In genomic region chr2:28638102-28638501, GRCh38 we compare ENCODE assay signal across 22 cellular contexts.
DNase-seq lines count a peak whose midpoint lies in the region; ATAC-seq and TF ChIP-seq lines count a peak whose summit lies in the region.
"Had no signal": no experiment of that assay in that cellular context is flagged by ENCODE, and none has a peak within 500 bp of the region (broad histone marks: within the 10 kb centered on the region; RNA-seq: fewer than 3 reads in every experiment).

No MANE protein-coding gene starts in this region.

- H3K4me1 Mint-ChIP-seq in CD4-positive, CD25-positive, alpha-beta regulatory T cell, result peaks cover 0 to 17% (median 5%) of the 10 kb centered on the region in 4 donors
- peaks cover 16% of the 10 kb centered on the region for H3K4me1 Mint-ChIP-seq in activated T-helper 17 cell treated with anti-CD3 and anti-CD28 coated beads, Interleukin-2, amount 50 U/mL, for 72 hours
- peaks cover 60% of the 10 kb centered on the region for H3K4me1 Mint-ChIP-seq in nephron progenitor cell
- H3K4me1 Mint-ChIP-seq in stimulated activated naive CD8-positive, alpha-beta T cell treated with anti-CD3 and anti-CD28 coated beads, Interleukin-15, amount 100 ng/mL, for 72 hours, result peaks cover 37% of the 10 kb centered on the region

- no peak overlapping the region for H3K9ac ChIP-seq in SK-N-SH

- TF ChIP-seq RAD21 in SK-N-SH (IDR thresholded peaks at IDR 0.05; ENCODE audit: low read length), result no peak

- POLR2A ChIA-PET in SK-N-SH (lab: Yijun Ruan, JAX), result no interaction called here

- no peaks in the 10 kb centered on the region for H3K4me1 ChIP-seq in CD4-positive, CD25-positive, alpha-beta regulatory T cell (ENCODE audit: control insufficient read depth, insufficient read depth, low read length, poor library complexity, severe bottlenecking)
- peaks cover 0 to 5% of the 10 kb centered on the region in 2 experiments; a peak in 2 of 4 replicates for H3K4me1 ChIP-seq in SK-N-SH (ENCODE audit: control insufficient read depth in 1 of 2, insufficient read depth in 2 of 2, low read depth in 1 of 2, low read length in 1 of 2)

- no peaks in the 10 kb centered on the region for H3K27me3 Mint-ChIP-seq in CD4-positive, CD25-positive, alpha-beta regulatory T cell
- H3K27me3 Mint-ChIP-seq in activated T-helper 17 cell treated with anti-CD3 and anti-CD28 coated beads, Interleukin-2, amount 50 U/mL, for 72 hours, result no peaks in the 10 kb centered on the region
- peaks cover 16% of the 10 kb centered on the region for H3K27me3 Mint-ChIP-seq in nephron progenitor cell (ENCODE audit: low read depth, poor library complexity)
- H3K27me3 Mint-ChIP-seq in stimulated activated naive CD8-positive, alpha-beta T cell treated with anti-CD3 and anti-CD28 coated beads, Interleukin-15, amount 100 ng/mL, for 72 hours, result no peaks in the 10 kb centered on the region
- H3K27me3 Mint-ChIP-seq: activated CD8-positive, alpha-beta memory T cell treated with anti-CD3 and anti-CD28 coated beads, Interleukin-2, amount 10 ng/mL, durations not matched to agents 7 days and 5 days; naive thymus-derived CD4-positive, alpha-beta T cell had no signal

- no peak for ATAC-seq in CD4-positive, CD25-positive, alpha-beta regulatory T cell (ENCODE audit: low read depth in 2 of 2)
- peak; percentile 33 for ATAC-seq in activated T-helper 17 cell treated with anti-CD3 and anti-CD28 coated beads, Interleukin-2, amount 50 U/mL, for 72 hours (replicated peaks)
- ATAC-seq in stimulated activated naive CD8-positive, alpha-beta T cell treated with anti-CD3 and anti-CD28 coated beads, Interleukin-15, amount 100 ng/mL, for 72 hours, result no peak
- no peak for ATAC-seq in GM19324 (IDR thresholded peaks at IDR 0.05; ENCODE audit: low FRiP score, unreplicated experiment)
- ATAC-seq: activated CD8-positive, alpha-beta memory T cell treated with anti-CD3 and anti-CD28 coated beads, Interleukin-2, amount 10 ng/mL, durations not matched to agents 7 days and 5 days; HepG2; naive thymus-derived CD4-positive, alpha-beta T cell had no signal

- no peaks in the 10 kb centered on the region for H3F3A ChIP-seq in SK-N-SH (replicated peaks; ENCODE audit: insufficient read depth)

- no peak overlapping the region for H3K4me3 Mint-ChIP-seq in CD4-positive, CD25-positive, alpha-beta regulatory T cell
- no peak overlapping the region for H3K4me3 Mint-ChIP-seq in activated T-helper 17 cell treated with anti-CD3 and anti-CD28 coated beads, Interleukin-2, amount 50 U/mL, for 72 hours
- no peak overlapping the region for H3K4me3 Mint-ChIP-seq in nephron progenitor cell
- no peak overlapping the region for H3K4me3 Mint-ChIP-seq in stimulated activated naive CD8-positive, alpha-beta T cell treated with anti-CD3 and anti-CD28 coated beads, Interleukin-15, amount 100 ng/mL, for 72 hours
- H3K4me3 Mint-ChIP-seq: activated CD8-positive, alpha-beta memory T cell treated with anti-CD3 and anti-CD28 coated beads, Interleukin-2, amount 10 ng/mL, durations not matched to agents 7 days and 5 days; activated naive CD8-positive, alpha-beta T cell treated with anti-CD3 and anti-CD28 coated beads, Interleukin-2, amount 10 ng/mL, durations not matched to agents 7 days and 5 days; naive thymus-derived CD4-positive, alpha-beta T cell had no signal

- H3K9me3 Mint-ChIP-seq in CD4-positive, CD25-positive, alpha-beta regulatory T cell, result no peaks in the 10 kb centered on the region
- H3K9me3 Mint-ChIP-seq in activated T-helper 17 cell treated with anti-CD3 and anti-CD28 coated beads, Interleukin-2, amount 50 U/mL, for 72 hours, result no peaks in the 10 kb centered on the region
- H3K9me3 Mint-ChIP-seq in nephron progenitor cell, result no peaks in the 10 kb centered on the region
- H3K9me3 Mint-ChIP-seq in stimulated activated naive CD8-positive, alpha-beta T cell treated with anti-CD3 and anti-CD28 coated beads, Interleukin-15, amount 100 ng/mL, for 72 hours, result no peaks in the 10 kb centered on the region
- H3K9me3 Mint-ChIP-seq: activated naive CD8-positive, alpha-beta T cell treated with anti-CD3 and anti-CD28 coated beads, Interleukin-2, amount 10 ng/mL, durations not matched to agents 7 days and 5 days; naive thymus-derived CD4-positive, alpha-beta T cell had no signal

- no peaks in the 10 kb centered on the region for H3K79me2 ChIP-seq in SK-N-SH (ENCODE audit: insufficient read depth)

- H3K27ac Mint-ChIP-seq in CD4-positive, CD25-positive, alpha-beta regulatory T cell, result peak overlapping the region in 2 of 3 donors; percentile 15 to 72
- H3K27ac Mint-ChIP-seq in activated T-helper 17 cell treated with anti-CD3 and anti-CD28 coated beads, Interleukin-2, amount 50 U/mL, for 72 hours, result peak overlapping the region; percentile 8
- peak overlapping the region; percentile 7 for H3K27ac Mint-ChIP-seq in nephron progenitor cell
- H3K27ac Mint-ChIP-seq in stimulated activated naive CD8-positive, alpha-beta T cell treated with anti-CD3 and anti-CD28 coated beads, Interleukin-15, amount 100 ng/mL, for 72 hours, result peak overlapping the region; percentile 69 to 75
- H3K27ac Mint-ChIP-seq: activated CD8-positive, alpha-beta memory T cell treated with anti-CD3 and anti-CD28 coated beads, Interleukin-2, amount 10 ng/mL, durations not matched to agents 7 days and 5 days; activated naive CD8-positive, alpha-beta T cell treated with anti-CD3 and anti-CD28 coated beads, Interleukin-2, amount 10 ng/mL, durations not matched to agents 7 days and 5 days had no signal

- TF ChIP-seq CTCF in nephron progenitor cell (IDR thresholded peaks at IDR 0.05) (no peak), SK-N-SH (IDR thresholded peaks at IDR 0.05) (no peak)

- no peaks in the 10 kb centered on the region for H4K20me1 ChIP-seq in SK-N-SH (ENCODE audit: insufficient read depth)

- CTCF ChIA-PET in SK-N-SH (lab: Yijun Ruan, JAX), result no interaction called here

- H3K4me3 ChIP-seq in CD4-positive, CD25-positive, alpha-beta regulatory T cell (ENCODE audit: low read depth, low read length), result no peak overlapping the region
- H3K4me3 ChIP-seq in SK-N-SH (ENCODE audit: low read depth in 2 of 2, low read length in 1 of 2), result no peak overlapping the region
- H3K4me3 ChIP-seq: transverse colon had no signal

- no peaks in the 10 kb centered on the region for H3K9me2 ChIP-seq in SK-N-SH

- no peak overlapping the region for H2AFZ ChIP-seq in SK-N-SH (ENCODE audit: low read depth)

- no peak overlapping the region for H3K4me2 ChIP-seq in SK-N-SH

- no peak for TF ChIP-seq EP300 in SK-N-SH (IDR thresholded peaks at IDR 0.05; ENCODE audit: borderline replicate concordance in 1 of 2, low read depth in 1 of 2, low read length in 1 of 2)

- no peaks in the 10 kb centered on the region for H3K36me3 Mint-ChIP-seq in CD4-positive, CD25-positive, alpha-beta regulatory T cell
- no peaks in the 10 kb centered on the region for H3K36me3 Mint-ChIP-seq in activated T-helper 17 cell treated with anti-CD3 and anti-CD28 coated beads, Interleukin-2, amount 50 U/mL, for 72 hours (ENCODE audit: low read depth)
- no peaks in the 10 kb centered on the region for H3K36me3 Mint-ChIP-seq in nephron progenitor cell (ENCODE audit: low read depth)
- H3K36me3 Mint-ChIP-seq: activated CD8-positive, alpha-beta memory T cell treated with anti-CD3 and anti-CD28 coated beads, Interleukin-2, amount 10 ng/mL, durations not matched to agents 7 days and 5 days; activated naive CD8-positive, alpha-beta T cell treated with anti-CD3 and anti-CD28 coated beads, Interleukin-2, amount 10 ng/mL, durations not matched to agents 7 days and 5 days had no signal

- no peaks in the 10 kb centered on the region for H3K9me3 ChIP-seq in CD4-positive, CD25-positive, alpha-beta regulatory T cell (ENCODE audit: control insufficient read depth in 2 of 2, low read length in 2 of 2)
- H3K9me3 ChIP-seq in SK-N-SH, result no peaks in the 10 kb centered on the region
- H3K9me3 ChIP-seq: transverse colon had no signal

- 88% methylated on average over 2 of the region's 2 CpGs for WGBS in SK-N-SH (ENCODE audit: low lambda C conversion rate)

- no peak for DNase-seq in CD4-positive, CD25-positive, alpha-beta regulatory T cell
- DNase-seq in nephron progenitor cell (no peak), SK-N-SH (no peak), ureter (ENCODE audit: low spot score) (no peak)
- no peak for DNase-seq in stimulated activated naive CD8-positive, alpha-beta T cell treated with anti-CD3 and anti-CD28 coated beads, Interleukin-15, amount 100 ng/mL, for 72 hours
- no peak for DNase-seq in activated CD8-positive, alpha-beta memory T cell treated with anti-CD3 and anti-CD28 coated beads, Interleukin-2, amount 50 U/mL, for 4 hours
- DNase-seq: activated CD8-positive, alpha-beta memory T cell treated with anti-CD3 and anti-CD28 coated beads, Interleukin-2, amount 10 ng/mL, durations not matched to agents 7 days and 5 days; activated naive CD8-positive, alpha-beta T cell treated with anti-CD3 and anti-CD28 coated beads, Interleukin-2, amount 10 ng/mL, durations not matched to agents 7 days and 5 days; brain microvascular endothelial cell; cortex of kidney; H7; head of caudate nucleus; naive thymus-derived CD4-positive, alpha-beta T cell; NCI-H1092; NCI-H2081; SHP77 treated with DMSO at 0.1 percent for 48 hours; transverse colon had no signal

- H3K27me3 ChIP-seq in CD4-positive, CD25-positive, alpha-beta regulatory T cell (ENCODE audit: control insufficient read depth, insufficient read depth, low read length), result no peaks in the 10 kb centered on the region
- H3K27me3 ChIP-seq in SK-N-SH (ENCODE audit: insufficient read depth), result no peaks in the 10 kb centered on the region
- H3K27me3 ChIP-seq: brain microvascular endothelial cell, transverse colon had no signal

- no peak overlapping the region for H3K27ac ChIP-seq in CD4-positive, CD25-positive, alpha-beta regulatory T cell (ENCODE audit: insufficient read depth, low read length, poor library complexity, severe bottlenecking)
- no peak overlapping the region for H3K27ac ChIP-seq in SK-N-SH (ENCODE audit: low read depth in 2 of 2, low read length in 1 of 2)
- H3K27ac ChIP-seq: brain microvascular endothelial cell, C4-2B, HL-60 had no signal

- no peaks in the 10 kb centered on the region for H3K36me3 ChIP-seq in CD4-positive, CD25-positive, alpha-beta regulatory T cell (ENCODE audit: control insufficient read depth, insufficient read depth, low read length)
- no peaks in the 10 kb centered on the region for H3K36me3 ChIP-seq in SK-N-SH (replicated peaks in 1 of 2; ENCODE audit: control insufficient read depth in 1 of 2, insufficient read depth in 2 of 2, low read length in 1 of 2)
- H3K36me3 ChIP-seq: brain microvascular endothelial cell, transverse colon had no signal

TF ChIP-seq in SK-N-SH, 30 proteins besides CTCF, POLR2A, EP300 and RAD21 (continues in another document):
- TF ChIP-seq EZH2phosphoT487 (IDR thresholded peaks at IDR 0.05; ENCODE audit: borderline replicate concordance, low read depth) (no peak), RXRA (IDR thresholded peaks at IDR 0.05; ENCODE audit: borderline replicate concordance, low read depth) (no peak), POLR2AphosphoS5 (IDR thresholded peaks at IDR 0.05; ENCODE audit: low read depth, low read length) (no peak), CHD2 (IDR thresholded peaks at IDR 0.05; ENCODE audit: low read length, partially characterized antibody) (no peak)

Comparison
In these comparisons a context has a peak if more than half of its experiments do, and no peak if none do; other contexts are left out.
1. H3K27ac Mint-ChIP-seq: peak in every context shown above with its lines; median percentile 72 in stimulated activated naive CD8-positive, alpha-beta T cell treated with anti-CD3 and anti-CD28 coated beads, Interleukin-15, amount 100 ng/mL, for 72 hours; 44 in CD4-positive, CD25-positive, alpha-beta regulatory T cell; 8 in activated T-helper 17 cell treated with anti-CD3 and anti-CD28 coated beads, Interleukin-2, amount 50 U/mL, for 72 hours; 7 in nephron progenitor cell.